In genomic region chr19:48450441-48450840, GRCh38 we compare ENCODE assay signal across 1 cellular context.
TF ChIP-seq lines count a peak whose summit lies in the region.

No MANE protein-coding gene starts in this region.

TF ChIP-seq in SK-N-SH treated with all-trans-retinoic acid at 6 μM for 48 hours, 23 proteins besides CTCF, POLR2A, EP300 and RAD21 (continued from another document):
- no peak for TF ChIP-seq TSHZ2 (CRISPR knock-in tag; IDR thresholded peaks at IDR 0.05)
- no peak for TF ChIP-seq RARB (CRISPR knock-in tag; IDR thresholded peaks at IDR 0.05)
